1 cellular context compared by ENCODE assay signal in the genomic region with DNA sequence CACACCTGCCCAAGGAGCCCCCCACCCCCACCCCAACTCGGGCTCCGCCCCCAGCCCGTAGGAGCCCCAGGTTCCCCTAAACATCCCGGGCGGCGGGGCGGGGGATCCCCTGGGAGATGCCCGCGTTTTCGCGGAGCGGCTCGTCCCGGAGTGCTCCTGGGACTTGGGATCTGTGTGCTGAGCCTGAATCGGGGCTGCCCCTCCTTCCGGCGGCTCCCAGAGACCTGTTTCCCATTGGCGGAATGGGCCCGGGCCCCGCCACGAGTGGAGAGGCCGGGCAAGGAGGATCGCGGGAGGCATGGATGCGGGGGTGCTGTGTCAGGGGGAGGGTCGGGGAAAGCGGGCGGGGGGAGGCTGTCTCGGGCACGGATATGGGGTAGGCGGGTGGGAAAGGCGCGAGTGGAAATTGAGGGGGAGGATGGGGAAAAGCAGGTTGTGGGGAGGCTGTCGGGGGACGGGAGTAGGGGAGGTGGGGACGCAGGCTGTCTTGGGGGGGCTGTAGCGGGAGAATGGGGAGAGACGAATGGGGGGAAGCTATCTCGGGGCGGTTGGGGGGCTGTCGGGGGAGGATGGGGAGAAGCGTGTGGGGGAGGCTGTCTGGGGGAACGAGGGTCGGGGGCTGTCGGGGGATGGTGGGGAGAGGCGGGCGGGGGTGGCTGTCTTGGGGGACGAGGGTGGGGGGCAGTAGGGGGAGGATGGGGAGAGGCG.
A peak's percentile ranks its signal among the peaks of the same experiment; 100 is the strongest.
TF ChIP-seq lines count a peak whose summit lies in the region.

No MANE protein-coding gene starts in this region.

TF ChIP-seq in HepG2, 621 proteins besides CTCF, POLR2A, EP300 and RAD21:
- TF ChIP-seq, protein P1, sequence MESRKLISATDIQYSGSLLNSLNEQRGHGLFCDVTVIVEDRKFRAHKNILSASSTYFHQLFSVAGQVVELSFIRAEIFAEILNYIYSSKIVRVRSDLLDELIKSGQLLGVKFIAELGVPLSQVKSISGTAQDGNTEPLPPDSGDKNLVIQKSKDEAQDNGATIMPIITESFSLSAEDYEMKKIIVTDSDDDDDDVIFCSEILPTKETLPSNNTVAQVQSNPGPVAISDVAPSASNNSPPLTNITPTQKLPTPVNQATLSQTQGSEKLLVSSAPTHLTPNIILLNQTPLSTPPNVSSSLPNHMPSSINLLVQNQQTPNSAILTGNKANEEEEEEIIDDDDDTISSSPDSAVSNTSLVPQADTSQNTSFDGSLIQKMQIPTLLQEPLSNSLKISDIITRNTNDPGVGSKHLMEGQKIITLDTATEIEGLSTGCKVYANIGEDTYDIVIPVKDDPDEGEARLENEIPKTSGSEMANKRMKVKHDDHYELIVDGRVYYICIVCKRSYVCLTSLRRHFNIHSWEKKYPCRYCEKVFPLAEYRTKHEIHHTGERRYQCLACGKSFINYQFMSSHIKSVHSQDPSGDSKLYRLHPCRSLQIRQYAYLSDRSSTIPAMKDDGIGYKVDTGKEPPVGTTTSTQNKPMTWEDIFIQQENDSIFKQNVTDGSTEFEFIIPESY (CRISPR knock-in tag; IDR thresholded peaks at IDR 0.05), result peak; percentile 67
- TF ChIP-seq MIER2 (CRISPR knock-in tag; IDR thresholded peaks at IDR 0.05) (no peak), AGO2 (optimal IDR thresholded peaks at IDR 0.05; ENCODE audit: low read depth, low read length) (peak; percentile 71)
